In genomic region chr20:56360133-56360898, GRCh38 we compare ENCODE assay signal across 8 cellular contexts. TPM values are rescaled to one million over a fixed set of nuclear protein-coding genes. Genes with fewer than 3 reads are reported as not detected.
DNase-seq lines count a peak whose midpoint lies in the region; ATAC-seq and TF ChIP-seq lines count a peak whose summit lies in the region.

No MANE protein-coding gene starts in this region.

- no peak for TF ChIP-seq CTCF in HFF-Myc (IDR thresholded peaks at IDR 0.05; ENCODE audit: low read depth, low read length, missing control alignments)

- no peaks in the 10 kb centered on the region for H3K36me3 Mint-ChIP-seq in activated T-helper 2 cell treated with anti-CD3 and anti-CD28 coated beads, Interferon-gamma antibody, Interleukin-2, Interleukin-4, amounts not matched to agents 10 μg/mL and 5 μg/mL and 100 μg/mL, durations not matched to agents 14 hours and 24 hours and 36 hours (ENCODE audit: low read depth)

- peaks cover 8% of the 10 kb centered on the region for H3K27me3 Mint-ChIP-seq in activated T-helper 2 cell treated with anti-CD3 and anti-CD28 coated beads, Interferon-gamma antibody, Interleukin-2, Interleukin-4, amounts not matched to agents 10 μg/mL and 5 μg/mL and 100 μg/mL, durations not matched to agents 14 hours and 24 hours and 36 hours (ENCODE audit: low read depth)

- H3K4me3 ChIP-seq in HFF-Myc (replicated peaks; ENCODE audit: low read depth, low read length): peak overlapping the region; percentile 64
- H3K4me3 ChIP-seq in right cardiac atrium (ENCODE audit: low read length): peak overlapping the region; percentile 97
- H3K4me3 ChIP-seq in skeletal muscle tissue (ENCODE audit: low read length in 3 of 3): peak overlapping the region; percentile 84 to 97 (median 89)

- peaks cover 3 to 10% (median 6%) of the 10 kb centered on the region in 3 donors for H3K36me3 ChIP-seq in skeletal muscle tissue (ENCODE audit: control insufficient read depth in 3 of 3, insufficient read depth in 3 of 3, low read length in 3 of 3)

- no peaks in the 10 kb centered on the region for H3K27me3 ChIP-seq in right cardiac atrium (ENCODE audit: control insufficient read depth, insufficient read depth)
- no peaks in the 10 kb centered on the region for H3K27me3 ChIP-seq in skeletal muscle tissue (ENCODE audit: control insufficient read depth in 3 of 3, insufficient read depth in 3 of 3, low read length in 3 of 3)

- H3K4me1 Mint-ChIP-seq in activated T-helper 2 cell treated with anti-CD3 and anti-CD28 coated beads, Interferon-gamma antibody, Interleukin-2, Interleukin-4, amounts not matched to agents 10 μg/mL and 5 μg/mL and 100 μg/mL, durations not matched to agents 14 hours and 24 hours and 36 hours (ENCODE audit: low read depth): peaks cover 10% of the 10 kb centered on the region

- H3K4me1 ChIP-seq in right cardiac atrium (ENCODE audit: control insufficient read depth, insufficient read depth, low read length): peaks cover 3% of the 10 kb centered on the region
- H3K4me1 ChIP-seq in skeletal muscle tissue (ENCODE audit: control insufficient read depth in 3 of 3, insufficient read depth in 3 of 3, low read length in 3 of 3): peaks cover 21 to 34% (median 26%) of the 10 kb centered on the region in 3 donors

- WGBS in right cardiac atrium: 65% methylated on average over 13 of the region's 13 CpGs

- H3K9me3 Mint-ChIP-seq in activated T-helper 2 cell treated with anti-CD3 and anti-CD28 coated beads, Interferon-gamma antibody, Interleukin-2, Interleukin-4, amounts not matched to agents 10 μg/mL and 5 μg/mL and 100 μg/mL, durations not matched to agents 14 hours and 24 hours and 36 hours: no peaks in the 10 kb centered on the region

- peak overlapping the region; percentile 86 for H3K4me3 Mint-ChIP-seq in activated T-helper 2 cell treated with anti-CD3 and anti-CD28 coated beads, Interferon-gamma antibody, Interleukin-2, Interleukin-4, amounts not matched to agents 10 μg/mL and 5 μg/mL and 100 μg/mL, durations not matched to agents 14 hours and 24 hours and 36 hours (ENCODE audit: low read depth)

- H3K9me3 ChIP-seq in right cardiac atrium (ENCODE audit: control insufficient read depth, low read length) (no peaks in the 10 kb centered on the region), skeletal muscle tissue (ENCODE audit: control insufficient read depth in 3 of 3, low read length in 3 of 3) (no peaks in the 10 kb centered on the region)

- intact Hi-C loops in activated T-helper 2 cell treated with anti-CD3 and anti-CD28 coated beads, Interferon-gamma antibody, Interleukin-2, Interleukin-4, amounts not matched to agents 10 μg/mL and 5 μg/mL and 100 μg/mL, durations not matched to agents 14 hours and 24 hours and 36 hours (cut with micrococcal nuclease): no loop called here
- intact Hi-C loops in right cardiac atrium (cut with DNase I): no loop called here

- H3K27ac Mint-ChIP-seq in activated T-helper 2 cell treated with anti-CD3 and anti-CD28 coated beads, Interferon-gamma antibody, Interleukin-2, Interleukin-4, amounts not matched to agents 10 μg/mL and 5 μg/mL and 100 μg/mL, durations not matched to agents 14 hours and 24 hours and 36 hours: no peak overlapping the region

- DNase-seq in HFF-Myc (ENCODE audit: extremely low read depth, low read depth): no peak
- DNase-seq in activated T-helper 2 cell treated with anti-CD3 and anti-CD28 coated beads, Interferon-gamma antibody, Interleukin-2, Interleukin-4, amounts not matched to agents 10 μg/mL and 5 μg/mL and 100 μg/mL, durations not matched to agents 14 hours and 24 hours and 36 hours (ENCODE audit: low spot score): no peak
- DNase-seq in right cardiac atrium: no peak
- no peak for DNase-seq in globus pallidus (ENCODE audit: low spot score)

- peak overlapping the region; percentile 86 for H3K27ac ChIP-seq in right cardiac atrium (ENCODE audit: low read length)
- peak overlapping the region; percentile 75 for H3K27ac ChIP-seq in skeletal muscle tissue (ENCODE audit: low read depth, low read length)

- ATAC-seq in right cardiac atrium (no peak), GM21737 (IDR thresholded peaks at IDR 0.05; ENCODE audit: unreplicated experiment) (no peak), HG02973 (IDR thresholded peaks at IDR 0.05; ENCODE audit: unreplicated experiment) (no peak)
- no peak for ATAC-seq in activated CD4-positive, CD25-positive, alpha-beta regulatory T cell treated with anti-CD3 and anti-CD28 coated beads, Interleukin-2, amount 50 U/mL, for 24 hours

- H3K9ac ChIP-seq in skeletal muscle tissue (ENCODE audit: low read depth in 1 of 3, low read length in 3 of 3): peak overlapping the region; percentile 78 to 98 (median 93)

RNA-seq across cellular contexts. Expression of gene FAM210B, which starts 1.5 kb away (rescaled TPM):
- 9.2 TPM in 2 replicates for total RNA-seq in activated T-helper 2 cell treated with anti-CD3 and anti-CD28 coated beads, Interferon-gamma antibody, Interleukin-2, Interleukin-4, amounts not matched to agents 10 μg/mL and 5 μg/mL and 100 μg/mL, durations not matched to agents 14 hours and 24 hours and 36 hours
- total RNA-seq in right cardiac atrium (10 to 100 TPM; 33.0 to 37.9 (median 35.2) TPM), skeletal muscle tissue (31.8 TPM)
- 29.4 TPM for polyA plus RNA-seq in right cardiac atrium

RNA-seq across cellular contexts. Expression of gene AURKA, which starts 31.7 kb away (rescaled TPM):
- total RNA-seq in activated T-helper 2 cell treated with anti-CD3 and anti-CD28 coated beads, Interferon-gamma antibody, Interleukin-2, Interleukin-4, amounts not matched to agents 10 μg/mL and 5 μg/mL and 100 μg/mL, durations not matched to agents 14 hours and 24 hours and 36 hours: 64.8 and 71.1 TPM in 2 replicates
- 10 to 100 TPM in 1 of 4 donors, 1 to 10 TPM in 3; 4.8 to 10.8 (median 8.5) TPM for total RNA-seq in right cardiac atrium
- 5.9 TPM for polyA plus RNA-seq in right cardiac atrium
- 9.4 TPM for total RNA-seq in skeletal muscle tissue

RNA-seq across cellular contexts. Expression of gene CSTF1, which starts 32.1 kb away (rescaled TPM):
- total RNA-seq in activated T-helper 2 cell treated with anti-CD3 and anti-CD28 coated beads, Interferon-gamma antibody, Interleukin-2, Interleukin-4, amounts not matched to agents 10 μg/mL and 5 μg/mL and 100 μg/mL, durations not matched to agents 14 hours and 24 hours and 36 hours: 51.2 and 52.1 TPM in 2 replicates
- total RNA-seq in right cardiac atrium (10 to 100 TPM; 19.1 to 23.2 (median 19.8) TPM), skeletal muscle tissue (20.9 TPM)
- polyA plus RNA-seq in right cardiac atrium: 8.8 TPM

RNA-seq across cellular contexts. Expression of gene CASS4, which starts 51.7 kb away (rescaled TPM):
- total RNA-seq in activated T-helper 2 cell treated with anti-CD3 and anti-CD28 coated beads, Interferon-gamma antibody, Interleukin-2, Interleukin-4, amounts not matched to agents 10 μg/mL and 5 μg/mL and 100 μg/mL, durations not matched to agents 14 hours and 24 hours and 36 hours: 4.6 and 4.7 TPM in 2 replicates
- total RNA-seq in right cardiac atrium (under 1 TPM; 0.51 to 0.79 (median 0.64) TPM), skeletal muscle tissue (3.7 TPM)
- polyA plus RNA-seq in right cardiac atrium: 0.34 TPM
